Comparison of ENCODE assay signal across 8 cellular contexts in genomic region chr19:53792721-53793433, GRCh38. TPM values are rescaled to one million over a fixed set of nuclear protein-coding genes. Genes with fewer than 3 reads are reported as not detected.
DNase-seq lines count a peak whose midpoint lies in the region; ATAC-seq and TF ChIP-seq lines count a peak whose summit lies in the region.

No MANE protein-coding gene starts in this region.

- POLR2A ChIA-PET in AG04449 (lab: Yijun Ruan, JAX), result no interaction called here

- no peaks in the 10 kb centered on the region for H3K36me3 Mint-ChIP-seq in naive B cell

- DNase-seq in AG04449 (ENCODE audit: low read depth, low spot score), result peak; percentile 29
- peak in 73 of 76 experiments; percentile 9 to 85 (median 65) for DNase-seq in HUDEP-2 (lab: John Stamatoyannopoulos, UW; ENCODE audit: unreplicated experiment in 76 of 76)
- DNase-seq in OCI-M2 (lab: John Stamatoyannopoulos, UW; ENCODE audit: unreplicated experiment), result peak; percentile 11
- DNase-seq in activated CD8-positive, alpha-beta memory T cell treated with anti-CD3 and anti-CD28 coated beads, Interleukin-2, amount 50 U/mL, for 48 hours, result peak; percentile 84
- peak; percentile 13 for DNase-seq in epithelial cell of proximal tubule (ENCODE audit: low read depth)
- DNase-seq in naive B cell, result peak; percentile 55
- peak; percentile 54 for DNase-seq in stimulated activated CD8-positive, alpha-beta memory T cell treated with anti-CD3 and anti-CD28 coated beads, Interleukin-7, amount 100 ng/mL, for 24 hours (ENCODE audit: low read depth)

- H3K4me1 Mint-ChIP-seq in naive B cell, result peaks cover 0 to 6% (median 5%) of the 10 kb centered on the region in 3 donors

- peak overlapping the region in 1 of 6 donors; percentile 21 for H3K27ac Mint-ChIP-seq in naive B cell

- ATAC-seq in GM18511 (IDR thresholded peaks at IDR 0.05; ENCODE audit: unreplicated experiment) (peak; percentile 54), naive B cell (ENCODE audit: low read depth in 2 of 2) (peak; percentile 97 to 98)

- no peak overlapping the region for H3K4me3 Mint-ChIP-seq in naive B cell

- no peaks in the 10 kb centered on the region for H3K9me3 Mint-ChIP-seq in naive B cell

- TF ChIP-seq CTCF in AG04449 (IDR thresholded peaks at IDR 0.05; ENCODE audit: insufficient read depth, low read length, missing control alignments) (peak; percentile 92), epithelial cell of proximal tubule (conservative IDR thresholded peaks at IDR 0.05; ENCODE audit: low read depth, low read length) (peak; percentile 87)

- no peak overlapping the region for H3K4me3 ChIP-seq in AG04449 (ENCODE audit: low read depth, low read length)
- H3K4me3 ChIP-seq in epithelial cell of proximal tubule (ENCODE audit: low read depth, low read length), result no peak overlapping the region

- peaks cover 0 to 4% (median 2%) of the 10 kb centered on the region in 3 donors for H3K27me3 Mint-ChIP-seq in naive B cell

- CTCF ChIA-PET in AG04449 (lab: Yijun Ruan, JAX), result interaction anchor here (0.5 to 3.2 kb wide), 41 partner anchors 8 to 599 kb away, joined by 3 to 66 read pairs (median 4); no protein-coding TSS in a partner anchor

RNA-seq across cellular contexts. Expression of gene NLRP12, which starts 31.2 kb away (rescaled TPM):
- not detected in 2 replicates for total RNA-seq in epithelial cell of proximal tubule
- polyA plus RNA-seq in naive B cell (ENCODE audit: low read depth in 6 of 6), result under 1 TPM in 5 of 6 donors, not detected in 1; 0.06 to 0.13 (median 0.11) TPM

Comparison
In these comparisons a context has a peak if more than half of its experiments do, and no peak if none do; other contexts are left out.
1. DNase-seq: peak in every context shown above with its lines; median percentile 84 in activated CD8-positive, alpha-beta memory T cell treated with anti-CD3 and anti-CD28 coated beads, Interleukin-2, amount 50 U/mL, for 48 hours; 65 in HUDEP-2; 55 in naive B cell; 54 in stimulated activated CD8-positive, alpha-beta memory T cell treated with anti-CD3 and anti-CD28 coated beads, Interleukin-7, amount 100 ng/mL, for 24 hours; 29 in AG04449; 13 in epithelial cell of proximal tubule; 11 in OCI-M2.